Comparison of ENCODE assay signal across 22 cellular contexts in the genomic region with DNA sequence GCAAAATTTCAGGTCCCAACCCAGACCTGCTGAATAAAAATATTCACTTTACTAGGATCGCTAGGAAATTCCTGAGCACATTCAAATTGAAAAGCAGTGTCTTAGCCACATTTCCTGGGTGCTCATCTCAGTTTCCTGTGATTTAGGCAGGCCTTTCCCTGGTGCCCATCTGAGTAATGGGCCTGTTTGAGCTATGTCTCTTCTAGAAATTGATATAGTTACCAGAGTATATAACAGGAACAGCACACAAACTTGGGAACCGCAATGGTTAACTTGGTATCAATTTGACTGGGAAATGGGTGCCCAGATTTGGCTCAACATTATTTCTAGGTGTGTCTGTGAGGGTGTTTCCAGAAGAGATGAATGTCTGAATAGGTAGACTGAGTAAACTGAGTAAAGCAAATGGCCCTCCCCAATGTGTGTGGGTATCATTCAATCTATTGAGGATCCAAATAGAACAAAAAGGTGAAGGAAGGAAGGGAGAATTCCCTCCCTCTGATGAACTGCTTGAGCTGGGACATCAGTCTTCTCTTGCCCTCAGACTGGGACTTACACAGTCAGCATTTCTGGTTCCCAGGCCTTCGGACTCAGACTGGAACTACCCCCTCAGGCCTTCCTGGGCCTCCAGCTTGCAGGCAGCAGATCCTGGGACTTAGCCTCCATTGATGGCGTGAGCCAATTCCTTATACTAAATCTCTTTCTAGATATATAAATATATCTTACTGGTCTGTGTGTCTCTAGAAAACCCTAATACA.
DNase-seq lines count a peak whose midpoint lies in the region; ATAC-seq and TF ChIP-seq lines count a peak whose summit lies in the region.
"Had no signal": no experiment of that assay in that cellular context is flagged by ENCODE, and none has a peak within 500 bp of the region (broad histone marks: within the 10 kb centered on the region; RNA-seq: fewer than 3 reads in every experiment).

No MANE protein-coding gene starts in this region.

- intact Hi-C loops in activated CD4-positive, alpha-beta memory T cell treated with anti-CD3 and anti-CD28 coated beads for 36 hours (cut with micrococcal nuclease), result loop anchor here (10.0 kb wide), 2 partner anchors 213 to 303 kb away; a partner anchor contains a TSS
- intact Hi-C loops in testis (cut with DNase I; ENCODE audit: low total_unique reads), result no loop called here

- CTCF ChIA-PET in activated CD4-positive, alpha-beta memory T cell treated with anti-CD3 and anti-CD28 coated beads for 36 hours (lab: Charles Lee), result interaction anchor here (1.1 to 2.1 kb wide), 2 partner anchors 19 to 98 kb away, joined by 3 to 5 read pairs; no protein-coding TSS in a partner anchor
- CTCF ChIA-PET in activated CD4-positive, alpha-beta memory T cell treated with anti-CD3 and anti-CD28 coated beads, Interleukin-2, amount 10 ng/mL, durations not matched to agents 7 days and 5 days (lab: Charles Lee), result no interaction called here

- DNase-seq in activated CD4-positive, alpha-beta memory T cell treated with anti-CD3 and anti-CD28 coated beads for 36 hours, result peak; percentile 47
- DNase-seq in activated CD4-positive, alpha-beta memory T cell treated with anti-CD3 and anti-CD28 coated beads, Interleukin-2, amount 10 ng/mL, durations not matched to agents 7 days and 5 days, result no peak
- DNase-seq in stimulated activated naive CD8-positive, alpha-beta T cell treated with anti-CD3 and anti-CD28 coated beads, Interleukin-15, Interleukin-2, amounts not matched to agents 100 U/mL and 50 U/mL, for 24 hours, result no peak
- DNase-seq in stimulated activated naive CD8-positive, alpha-beta T cell treated with anti-CD3 and anti-CD28 coated beads, Interleukin-15, amount 100 ng/mL, for 72 hours, result no peak
- no peak for DNase-seq in testis
- DNase-seq: BE2C; CD4-positive, CD25-positive, alpha-beta regulatory T cell; COR-L47; DMS 273 treated with DMSO at 0.1 percent for 48 hours; DND-41; H7; HFFc6; NCI-H1417; NCI-H187; NCI-H526; PC-3; RPMI8226; SIG-M5 had no signal

- no peaks in the 10 kb centered on the region for H3K9me3 ChIP-seq in testis
- H3K9me3 ChIP-seq: BE2C had no signal

- H3K27me3 ChIP-seq in testis, result no peaks in the 10 kb centered on the region
- H3K27me3 ChIP-seq: BE2C had no signal

- 91 to 95% methylated on average over 4 of the region's 4 CpGs for WGBS in testis, 2 donors

- no peaks in the 10 kb centered on the region for H3K4me1 ChIP-seq in testis

- TF ChIP-seq POLR2A in testis (IDR thresholded peaks at IDR 0.05), result no peak

- H3K27ac ChIP-seq in testis, result no peak overlapping the region

- H3K4me3 Mint-ChIP-seq in activated CD4-positive, alpha-beta memory T cell treated with anti-CD3 and anti-CD28 coated beads for 36 hours, result no peak overlapping the region
- no peak overlapping the region for H3K4me3 Mint-ChIP-seq in activated CD4-positive, alpha-beta memory T cell treated with anti-CD3 and anti-CD28 coated beads, Interleukin-2, amount 10 ng/mL, durations not matched to agents 7 days and 5 days
- no peak overlapping the region for H3K4me3 Mint-ChIP-seq in stimulated activated naive CD8-positive, alpha-beta T cell treated with anti-CD3 and anti-CD28 coated beads, Interleukin-15, Interleukin-2, amounts not matched to agents 100 ng/mL and 50 ng/mL, for 24 hours
- no peak overlapping the region for H3K4me3 Mint-ChIP-seq in stimulated activated naive CD8-positive, alpha-beta T cell treated with anti-CD3 and anti-CD28 coated beads, Interleukin-15, amount 100 ng/mL, for 72 hours
- H3K4me3 Mint-ChIP-seq: CD4-positive, CD25-positive, alpha-beta regulatory T cell; HFFc6 had no signal

- no peak for ATAC-seq in stimulated activated naive CD8-positive, alpha-beta T cell treated with anti-CD3 and anti-CD28 coated beads, Interleukin-15, Interleukin-2, amounts not matched to agents 100 U/mL and 50 U/mL, for 24 hours
- peak; percentile 56 for ATAC-seq in HG03045 (IDR thresholded peaks at IDR 0.05; ENCODE audit: unreplicated experiment)
- ATAC-seq in stimulated activated naive CD8-positive, alpha-beta T cell treated with anti-CD3 and anti-CD28 coated beads, Interleukin-15, amount 100 ng/mL, for 72 hours, result peak; percentile 48
- ATAC-seq in GM19328 (IDR thresholded peaks at IDR 0.05; ENCODE audit: unreplicated experiment), result no peak
- ATAC-seq: PC-3, SK-N-SH treated with all-trans-retinoic acid at 6 μM for 48 hours had no signal

- TF ChIP-seq CTCF in testis (IDR thresholded peaks at IDR 0.05), result no peak

- no peaks in the 10 kb centered on the region for H3K9me3 Mint-ChIP-seq in activated CD4-positive, alpha-beta memory T cell treated with anti-CD3 and anti-CD28 coated beads for 36 hours
- no peaks in the 10 kb centered on the region for H3K9me3 Mint-ChIP-seq in activated CD4-positive, alpha-beta memory T cell treated with anti-CD3 and anti-CD28 coated beads, Interleukin-2, amount 10 ng/mL, durations not matched to agents 7 days and 5 days
- H3K9me3 Mint-ChIP-seq in stimulated activated naive CD8-positive, alpha-beta T cell treated with anti-CD3 and anti-CD28 coated beads, Interleukin-15, Interleukin-2, amounts not matched to agents 100 ng/mL and 50 ng/mL, for 24 hours, result no peaks in the 10 kb centered on the region
- H3K9me3 Mint-ChIP-seq in stimulated activated naive CD8-positive, alpha-beta T cell treated with anti-CD3 and anti-CD28 coated beads, Interleukin-15, amount 100 ng/mL, for 72 hours, result peaks cover 5 to 6% of the 10 kb centered on the region in 2 donors
- H3K9me3 Mint-ChIP-seq: HFFc6 had no signal

- H3K27me3 Mint-ChIP-seq in activated CD4-positive, alpha-beta memory T cell treated with anti-CD3 and anti-CD28 coated beads for 36 hours, result peaks cover 1% of the 10 kb centered on the region
- H3K27me3 Mint-ChIP-seq in activated CD4-positive, alpha-beta memory T cell treated with anti-CD3 and anti-CD28 coated beads, Interleukin-2, amount 10 ng/mL, durations not matched to agents 7 days and 5 days, result peaks cover 7% of the 10 kb centered on the region
- peaks cover 15% of the 10 kb centered on the region for H3K27me3 Mint-ChIP-seq in stimulated activated naive CD8-positive, alpha-beta T cell treated with anti-CD3 and anti-CD28 coated beads, Interleukin-15, Interleukin-2, amounts not matched to agents 100 ng/mL and 50 ng/mL, for 24 hours
- H3K27me3 Mint-ChIP-seq in stimulated activated naive CD8-positive, alpha-beta T cell treated with anti-CD3 and anti-CD28 coated beads, Interleukin-15, amount 100 ng/mL, for 72 hours, result peaks cover 11% of the 10 kb centered on the region

- H3K4me1 Mint-ChIP-seq in activated CD4-positive, alpha-beta memory T cell treated with anti-CD3 and anti-CD28 coated beads for 36 hours (ENCODE audit: low read depth), result peaks cover 14% of the 10 kb centered on the region
- H3K4me1 Mint-ChIP-seq in activated CD4-positive, alpha-beta memory T cell treated with anti-CD3 and anti-CD28 coated beads, Interleukin-2, amount 10 ng/mL, durations not matched to agents 7 days and 5 days, result peaks cover 16% of the 10 kb centered on the region
- H3K4me1 Mint-ChIP-seq in stimulated activated naive CD8-positive, alpha-beta T cell treated with anti-CD3 and anti-CD28 coated beads, Interleukin-15, Interleukin-2, amounts not matched to agents 100 ng/mL and 50 ng/mL, for 24 hours (ENCODE audit: low read depth), result peaks cover 17% of the 10 kb centered on the region
- peaks cover 4% of the 10 kb centered on the region for H3K4me1 Mint-ChIP-seq in stimulated activated naive CD8-positive, alpha-beta T cell treated with anti-CD3 and anti-CD28 coated beads, Interleukin-15, amount 100 ng/mL, for 72 hours
- H3K4me1 Mint-ChIP-seq: CD4-positive, CD25-positive, alpha-beta regulatory T cell had no signal

- H3K27ac Mint-ChIP-seq in activated CD4-positive, alpha-beta memory T cell treated with anti-CD3 and anti-CD28 coated beads for 36 hours, result peak overlapping the region; percentile 35
- H3K27ac Mint-ChIP-seq in activated CD4-positive, alpha-beta memory T cell treated with anti-CD3 and anti-CD28 coated beads, Interleukin-2, amount 10 ng/mL, durations not matched to agents 7 days and 5 days, result no peak overlapping the region
- peak overlapping the region; percentile 26 for H3K27ac Mint-ChIP-seq in stimulated activated naive CD8-positive, alpha-beta T cell treated with anti-CD3 and anti-CD28 coated beads, Interleukin-15, Interleukin-2, amounts not matched to agents 100 ng/mL and 50 ng/mL, for 24 hours
- no peak overlapping the region for H3K27ac Mint-ChIP-seq in stimulated activated naive CD8-positive, alpha-beta T cell treated with anti-CD3 and anti-CD28 coated beads, Interleukin-15, amount 100 ng/mL, for 72 hours
- H3K27ac Mint-ChIP-seq: CD4-positive, CD25-positive, alpha-beta regulatory T cell; HFFc6 had no signal

- no peak overlapping the region for H3K4me3 ChIP-seq in testis

- POLR2A ChIA-PET in activated CD4-positive, alpha-beta memory T cell treated with anti-CD3 and anti-CD28 coated beads for 36 hours (lab: Charles Lee), result no interaction called here
- POLR2A ChIA-PET in activated CD4-positive, alpha-beta memory T cell treated with anti-CD3 and anti-CD28 coated beads, Interleukin-2, amount 10 ng/mL, durations not matched to agents 7 days and 5 days (lab: Charles Lee), result no interaction called here

- H3K36me3 Mint-ChIP-seq in activated CD4-positive, alpha-beta memory T cell treated with anti-CD3 and anti-CD28 coated beads for 36 hours, result no peaks in the 10 kb centered on the region
- no peaks in the 10 kb centered on the region for H3K36me3 Mint-ChIP-seq in activated CD4-positive, alpha-beta memory T cell treated with anti-CD3 and anti-CD28 coated beads, Interleukin-2, amount 10 ng/mL, durations not matched to agents 7 days and 5 days (ENCODE audit: low read depth)
- H3K36me3 Mint-ChIP-seq in stimulated activated naive CD8-positive, alpha-beta T cell treated with anti-CD3 and anti-CD28 coated beads, Interleukin-15, Interleukin-2, amounts not matched to agents 100 ng/mL and 50 ng/mL, for 24 hours (ENCODE audit: low read depth), result no peaks in the 10 kb centered on the region
- H3K36me3 Mint-ChIP-seq: CD4-positive, CD25-positive, alpha-beta regulatory T cell had no signal

- no peaks in the 10 kb centered on the region for H3K36me3 ChIP-seq in testis (ENCODE audit: low read depth, missing control alignments)
- H3K36me3 ChIP-seq: BE2C had no signal

Comparison
In these comparisons a context has a peak if more than half of its experiments do, and no peak if none do; other contexts are left out.
1. H3K27ac Mint-ChIP-seq: peak in activated CD4-positive, alpha-beta memory T cell treated with anti-CD3 and anti-CD28 coated beads for 36 hours (single experiment) and stimulated activated naive CD8-positive, alpha-beta T cell treated with anti-CD3 and anti-CD28 coated beads, Interleukin-15, Interleukin-2, amounts not matched to agents 100 ng/mL and 50 ng/mL, for 24 hours (single experiment); none in activated CD4-positive, alpha-beta memory T cell treated with anti-CD3 and anti-CD28 coated beads, Interleukin-2, amount 10 ng/mL, durations not matched to agents 7 days and 5 days (single experiment) and stimulated activated naive CD8-positive, alpha-beta T cell treated with anti-CD3 and anti-CD28 coated beads, Interleukin-15, amount 100 ng/mL, for 72 hours (0 of 2).
2. ATAC-seq: peak in HG03045 (single experiment) and stimulated activated naive CD8-positive, alpha-beta T cell treated with anti-CD3 and anti-CD28 coated beads, Interleukin-15, amount 100 ng/mL, for 72 hours (single experiment); none in stimulated activated naive CD8-positive, alpha-beta T cell treated with anti-CD3 and anti-CD28 coated beads, Interleukin-15, Interleukin-2, amounts not matched to agents 100 U/mL and 50 U/mL, for 24 hours (single experiment) and GM19328 (single experiment).